9 cellular contexts compared by ENCODE assay signal in genomic region chr7:66281678-66282593, GRCh38.
DNase-seq lines count a peak whose midpoint lies in the region; ATAC-seq and TF ChIP-seq lines count a peak whose summit lies in the region.
"Had no signal": no experiment of that assay in that cellular context is flagged by ENCODE, and none has a peak within 500 bp of the region (broad histone marks: within the 10 kb centered on the region; RNA-seq: fewer than 3 reads in every experiment).

No MANE protein-coding gene starts in this region.

- ATAC-seq in left lobe of liver: peak; percentile 83
- ATAC-seq in aorta (ENCODE audit: low FRiP score): peak; percentile 41

- no peaks in the 10 kb centered on the region for H3K27me3 Mint-ChIP-seq in brain

- no peaks in the 10 kb centered on the region for H3K36me3 ChIP-seq in aorta (ENCODE audit: control insufficient read depth in 1 of 2, insufficient read depth in 2 of 2, low read length in 1 of 2)
- H3K36me3 ChIP-seq: BLaER1 had no signal

- H3K9me3 Mint-ChIP-seq in brain: peaks cover 0 to 10% (median 6%) of the 10 kb centered on the region in 5 experiments

- TF ChIP-seq CTCF in brain (conservative IDR thresholded peaks at IDR 0.05): no peak

- H3K4me1 Mint-ChIP-seq in brain: peaks cover 31% of the 10 kb centered on the region

- peaks cover 0 to 3% of the 10 kb centered on the region in 2 donors for H3K4me1 ChIP-seq in aorta (ENCODE audit: control insufficient read depth in 1 of 2, insufficient read depth in 2 of 2, low read length in 2 of 2)
- H3K4me1 ChIP-seq: BLaER1 had no signal

- WGBS in aorta, 2 donors: 25 to 27% methylated on average over 8 of the region's 8 CpGs

- H3K4me3 ChIP-seq in aorta (ENCODE audit: low read length in 2 of 2): no peak overlapping the region
- H3K4me3 ChIP-seq: BLaER1 had no signal

- DNase-seq in NCI-H2196 (lab: John Stamatoyannopoulos, UW; ENCODE audit: unreplicated experiment): peak; percentile 45
- no peak for DNase-seq in NCI-H2196 treated with DMSO at 0.1 percent for 48 hours (lab: John Stamatoyannopoulos, UW; ENCODE audit: unreplicated experiment)
- DNase-seq in left lobe of liver (ENCODE audit: low spot score): no peak
- DNase-seq in aorta: peak in 1 of 2 donors; percentile 70
- no peak for DNase-seq in germinal center (ENCODE audit: low spot score)
- no peak for DNase-seq in effector CD4-positive, alpha-beta T cell
- no peak for DNase-seq in NK-92 (lab: John Stamatoyannopoulos, UW; ENCODE audit: unreplicated experiment)

- H3K27ac ChIP-seq in aorta (ENCODE audit: low read depth in 1 of 2, low read length in 2 of 2): peak overlapping the region in 1 of 2 donors; percentile 80
- H3K27ac ChIP-seq: BLaER1 had no signal

- intact Hi-C loops in aorta (cut with DNase I): no loop called here

- H3K4me3 Mint-ChIP-seq in brain: peak overlapping the region in 4 of 5 experiments; percentile 33 to 80 (median 39)

- H3K27ac Mint-ChIP-seq in brain: peak overlapping the region; percentile 23 to 93 (median 90)

- no peaks in the 10 kb centered on the region for H3K27me3 ChIP-seq in aorta (ENCODE audit: control insufficient read depth in 1 of 2, insufficient read depth in 2 of 2, low read length in 1 of 2)
- H3K27me3 ChIP-seq: BLaER1 had no signal

- H3K9me3 ChIP-seq in aorta (ENCODE audit: control insufficient read depth, low read length): no peaks in the 10 kb centered on the region
- H3K9me3 ChIP-seq: BLaER1 had no signal

- H3K36me3 Mint-ChIP-seq in brain: peaks cover 32% of the 10 kb centered on the region
